ENCODE assay signal across 13 cellular contexts in genomic region chr3:182947892-182948291, GRCh38. TPM values are rescaled to one million over a fixed set of nuclear protein-coding genes. Genes with fewer than 3 reads are reported as not detected.
DNase-seq lines count a peak whose midpoint lies in the region; ATAC-seq and TF ChIP-seq lines count a peak whose summit lies in the region.
"Had no signal": no experiment of that assay in that cellular context is flagged by ENCODE, and none has a peak within 500 bp of the region (broad histone marks: within the 10 kb centered on the region; RNA-seq: fewer than 3 reads in every experiment).

No MANE protein-coding gene starts in this region.

- H3K9me2 ChIP-seq in HCT116 (ENCODE audit: insufficient read depth): no peaks in the 10 kb centered on the region

- intact Hi-C loops in HCT116 (cut with micrococcal nuclease) (no loop called here), left colon (cut with DNase I, micrococcal nuclease) (no loop called here)

- no peak overlapping the region for H3K27ac ChIP-seq in DND-41 (ENCODE audit: low read length)
- no peak overlapping the region for H3K27ac ChIP-seq in HCT116 (ENCODE audit: low read depth, low read length)
- H3K27ac ChIP-seq: SK-N-MC, skin epidermis had no signal

- RAD21 ChIA-PET in HCT116 (lab: Charles Lee; ENCODE audit: low non-redundant PET in 1 of 2, low total read pairs in 2 of 2, uncharacterized antibody in 2 of 2, unreplicated experiment in 2 of 2): no interaction called here

- H4K20me1 ChIP-seq in DND-41 (ENCODE audit: insufficient read depth, low read length) (0 out of 2 replicates have a peak, but pooled peaks cover 6% of the 10 kb centered on the region), HCT116 (ENCODE audit: insufficient read depth) (no peaks in the 10 kb centered on the region)

- H3K9me3 Mint-ChIP-seq in activated CD4-positive, alpha-beta T cell treated with anti-CD3 and anti-CD28 coated beads, Interleukin-2, amount 10 ng/mL, durations not matched to agents 7 days and 5 days: no peaks in the 10 kb centered on the region

- H3K4me2 ChIP-seq in DND-41 (ENCODE audit: insufficient read depth, low read length) (no peak overlapping the region), HCT116 (ENCODE audit: low read length) (no peak overlapping the region)

- H3K27me3 Mint-ChIP-seq in activated CD4-positive, alpha-beta T cell treated with anti-CD3 and anti-CD28 coated beads, Interleukin-2, amount 10 ng/mL, durations not matched to agents 7 days and 5 days: no peaks in the 10 kb centered on the region

- H2AFZ ChIP-seq in DND-41 (ENCODE audit: low read depth, low read length) (no peak overlapping the region), HCT116 (ENCODE audit: low read depth, low read length, poor library complexity, severe bottlenecking) (no peak overlapping the region)

- peaks cover 39% of the 10 kb centered on the region for H3K36me3 Mint-ChIP-seq in activated CD4-positive, alpha-beta T cell treated with anti-CD3 and anti-CD28 coated beads, Interleukin-2, amount 10 ng/mL, durations not matched to agents 7 days and 5 days (ENCODE audit: low read depth)

- H3K9ac ChIP-seq in DND-41 (ENCODE audit: low read depth, low read length): no peak overlapping the region
- no peak overlapping the region for H3K9ac ChIP-seq in HCT116 (ENCODE audit: low read length)

- H3K4me3 ChIP-seq in DND-41 (ENCODE audit: low read depth in 1 of 2, low read length in 2 of 2) (no peak overlapping the region), HCT116 (replicated peaks in 1 of 2; ENCODE audit: low read depth in 1 of 2, low read length in 2 of 2) (no peak overlapping the region)
- H3K4me3 ChIP-seq: SK-N-MC, skin epidermis had no signal

- H3K27me3 ChIP-seq in DND-41 (ENCODE audit: insufficient read depth, low read length, poor library complexity) (no peaks in the 10 kb centered on the region), HCT116 (ENCODE audit: insufficient read depth, low read length) (no peaks in the 10 kb centered on the region)

- TF ChIP-seq POLR2A in HCT116 (IDR thresholded peaks at IDR 0.05; ENCODE audit: borderline replicate concordance, extremely low read depth, insufficient read depth, insufficient read length): no peak

- H3K4me1 ChIP-seq in DND-41 (ENCODE audit: insufficient read depth, low read length) (no peaks in the 10 kb centered on the region), HCT116 (ENCODE audit: control insufficient read depth in 1 of 2, insufficient read depth in 2 of 2, low read length in 2 of 2) (no peaks in the 10 kb centered on the region)

- H3K9me3 ChIP-seq in DND-41 (ENCODE audit: insufficient read depth, low read length, severe bottlenecking) (no peaks in the 10 kb centered on the region), HCT116 (ENCODE audit: control insufficient read depth in 1 of 2, insufficient read depth in 1 of 2, low read depth in 1 of 2, low read length in 2 of 2) (no peaks in the 10 kb centered on the region)

- TF ChIP-seq CTCF in DND-41 (IDR thresholded peaks at IDR 0.05; ENCODE audit: borderline replicate concordance, extremely low read depth, low read length, poor library complexity, severe bottlenecking) (no peak), HCT116 (IDR thresholded peaks at IDR 0.05 in 2 of 3, conservative IDR thresholded peaks at IDR 0.05 in 1 of 3; ENCODE audit: borderline replicate concordance in 1 of 3, insufficient read depth in 1 of 3, low read depth in 2 of 3, low read length in 2 of 3) (peak; percentile 14 to 56 (median 37); a peak in 2 of 6 replicates)

- peak; percentile 45; the same call in 1 of the 3 replicates for ATAC-seq in DND-41 (ENCODE audit: insufficient read depth, low read depth)
- peak; percentile 86 for ATAC-seq in HCT116
- peak; percentile 33 for ATAC-seq in left colon

- TF ChIP-seq RAD21 in HCT116 (IDR thresholded peaks at IDR 0.05; ENCODE audit: low read depth): peak; percentile 22; the same call in 1 of the 2 replicates

- DNase-seq in DND-41 (no peak), HCT116 (ENCODE audit: low read depth, low spot score) (peak; percentile 13), RKO (ENCODE audit: low spot score) (peak; percentile 53), left colon (no peak)
- DNase-seq in stimulated activated CD4-positive, alpha-beta T cell treated with anti-CD3 and anti-CD28 coated beads, Interleukin-2, amount 100 ng/mL, for 48 hours: no peak
- no peak for DNase-seq in activated CD4-positive, alpha-beta T cell treated with anti-CD3 and anti-CD28 coated beads, Interleukin-2, amount 10 ng/mL, durations not matched to agents 7 days and 5 days
- no peak for DNase-seq in stimulated activated CD8-positive, alpha-beta memory T cell treated with anti-CD3 and anti-CD28 coated beads, Interleukin-4, amount 100 ng/mL, for 48 hours
- DNase-seq: activated gamma-delta T cell treated with Interleukin-2 at 50 U/mL for 16 hours, foreskin fibroblast, IMR-90, NCI-H2227 treated with DMSO at 0.1 percent for 48 hours had no signal

- CTCF ChIA-PET in HCT116 (lab: Charles Lee): no interaction called here
- CTCF ChIA-PET in activated CD4-positive, alpha-beta T cell treated with anti-CD3 and anti-CD28 coated beads, Interleukin-2, amount 10 ng/mL, durations not matched to agents 7 days and 5 days (lab: Charles Lee): interaction anchor here (0.6 kb wide), 1 partner anchor 99 kb away, joined by 3 read pairs; no protein-coding TSS in a partner anchor

- POLR2A ChIA-PET in HCT116 (lab: Charles Lee): no interaction called here
- POLR2A ChIA-PET in activated CD4-positive, alpha-beta T cell treated with anti-CD3 and anti-CD28 coated beads, Interleukin-2, amount 10 ng/mL, durations not matched to agents 7 days and 5 days (lab: Charles Lee): no interaction called here

- no peak overlapping the region for H3K4me3 Mint-ChIP-seq in activated CD4-positive, alpha-beta T cell treated with anti-CD3 and anti-CD28 coated beads, Interleukin-2, amount 10 ng/mL, durations not matched to agents 7 days and 5 days

- H3K79me2 ChIP-seq in DND-41 (ENCODE audit: insufficient read depth, low read length) (no peaks in the 10 kb centered on the region), HCT116 (ENCODE audit: insufficient read depth, low read length) (no peaks in the 10 kb centered on the region)

- H3K36me3 ChIP-seq in DND-41 (ENCODE audit: insufficient read depth, low read length) (peaks cover 51% of the 10 kb centered on the region), HCT116 (ENCODE audit: control insufficient read depth in 1 of 2, insufficient read depth in 2 of 2, low read length in 2 of 2) (peaks cover 12 to 16% of the 10 kb centered on the region in 2 experiments; a peak in 3 of 4 replicates)

- no TSS peak for BruUV-seq in HCT116 (replicated peaks; lab: Mats Ljungman, UMichigan)

- no peak overlapping the region for H3K27ac Mint-ChIP-seq in activated CD4-positive, alpha-beta T cell treated with anti-CD3 and anti-CD28 coated beads, Interleukin-2, amount 10 ng/mL, durations not matched to agents 7 days and 5 days

- H3K4me1 Mint-ChIP-seq in activated CD4-positive, alpha-beta T cell treated with anti-CD3 and anti-CD28 coated beads, Interleukin-2, amount 10 ng/mL, durations not matched to agents 7 days and 5 days: no peaks in the 10 kb centered on the region

TF ChIP-seq in HCT116, 20 proteins besides CTCF, POLR2A, EP300 and RAD21:
- no peak for TF ChIP-seq CBX3 (IDR thresholded peaks at IDR 0.05; ENCODE audit: low read depth)
- TF ChIP-seq MAX (IDR thresholded peaks at IDR 0.05): no peak
- no peak for TF ChIP-seq EGR1 (IDR thresholded peaks at IDR 0.05; ENCODE audit: low read depth)
- TF ChIP-seq ZBTB33 (IDR thresholded peaks at IDR 0.05; ENCODE audit: extremely low read depth, insufficient replicate concordance, low read length): no peak
- no peak for TF ChIP-seq TCF7L2 (IDR thresholded peaks at IDR 0.05; ENCODE audit: borderline replicate concordance, extremely low read depth, insufficient read depth, insufficient read length)
- TF ChIP-seq ZFX (IDR thresholded peaks at IDR 0.05): no peak
- TF ChIP-seq ATF3 (IDR thresholded peaks at IDR 0.05): no peak
- TF ChIP-seq POLR2AphosphoS5 (IDR thresholded peaks at IDR 0.05; ENCODE audit: low read depth, low read length): no peak
- no peak for TF ChIP-seq JUND (IDR thresholded peaks at IDR 0.05)
- TF ChIP-seq SP1 (IDR thresholded peaks at IDR 0.05; ENCODE audit: low read depth): no peak
- no peak for TF ChIP-seq CEBPB (IDR thresholded peaks at IDR 0.05; ENCODE audit: low read depth)
- TF ChIP-seq ELF1 (IDR thresholded peaks at IDR 0.05; ENCODE audit: borderline replicate concordance, low read depth): no peak
- TF ChIP-seq YY1 (IDR thresholded peaks at IDR 0.05; ENCODE audit: extremely low read depth, insufficient replicate concordance, low read depth, low read length): no peak
- no peak for TF ChIP-seq SRF (IDR thresholded peaks at IDR 0.05; ENCODE audit: low read depth)
- no peak for TF ChIP-seq FOSL1 (IDR thresholded peaks at IDR 0.05; ENCODE audit: low read depth)
- TF ChIP-seq ZNF274 (IDR thresholded peaks at IDR 0.05; ENCODE audit: low read depth, low read length): no peak

RNA-seq across cellular contexts. Expression of gene DCUN1D1, which starts 32.4 kb away (rescaled TPM):
- total RNA-seq in HCT116 (2021; ENCODE audit: unreplicated experiment) (46.9 TPM), left colon (10 to 100 TPM; 44.0 to 52.6 TPM)
- 7.6 and 9.4 TPM in 2 replicates for polyA plus RNA-seq in HCT116 (2012)
- total RNA-seq in activated CD4-positive, alpha-beta T cell treated with anti-CD3 and anti-CD28 coated beads, Interleukin-2, amount 10 ng/mL, durations not matched to agents 7 days and 5 days: 10 to 100 TPM; 54.0 to 54.8 TPM

Comparison
In these comparisons a context has a peak if more than half of its experiments do, and no peak if none do; other contexts are left out.
1. ATAC-seq: peak in every context shown above with its lines; median percentile 86 in HCT116; 45 in DND-41; 33 in left colon.
2. DNase-seq: peak in HCT116 (single experiment) and RKO (single experiment); none in DND-41 (single experiment), left colon (0 of 2), stimulated activated CD4-positive, alpha-beta T cell treated with anti-CD3 and anti-CD28 coated beads, Interleukin-2, amount 100 ng/mL, for 48 hours (0 of 2), activated CD4-positive, alpha-beta T cell treated with anti-CD3 and anti-CD28 coated beads, Interleukin-2, amount 10 ng/mL, durations not matched to agents 7 days and 5 days (single experiment) and stimulated activated CD8-positive, alpha-beta memory T cell treated with anti-CD3 and anti-CD28 coated beads, Interleukin-4, amount 100 ng/mL, for 48 hours (single experiment).